1 cellular context compared by ENCODE assay signal in genomic region chr5:76761118-76761517, GRCh38. TPM values are rescaled to one million over a fixed set of nuclear protein-coding genes. Genes with fewer than 3 reads are reported as not detected.
"Had no signal": no experiment of that assay in that cellular context is flagged by ENCODE, and none has a peak within 500 bp of the region (broad histone marks: within the 10 kb centered on the region; RNA-seq: fewer than 3 reads in every experiment).

No MANE protein-coding gene starts in this region.

RNA-seq across cellular contexts. Expression of gene F2RL1, which starts 57.7 kb away (rescaled TPM):
- total RNA-seq: natural killer cell treated with Interleukin-12 subunit alpha and Interleukin-12 subunit beta and Interleukin-15 and Interleukin-18, amount 100 ng/mL, for 72 hours had no signal
